ENCODE assay signal across 28 cellular contexts in the genomic region with DNA sequence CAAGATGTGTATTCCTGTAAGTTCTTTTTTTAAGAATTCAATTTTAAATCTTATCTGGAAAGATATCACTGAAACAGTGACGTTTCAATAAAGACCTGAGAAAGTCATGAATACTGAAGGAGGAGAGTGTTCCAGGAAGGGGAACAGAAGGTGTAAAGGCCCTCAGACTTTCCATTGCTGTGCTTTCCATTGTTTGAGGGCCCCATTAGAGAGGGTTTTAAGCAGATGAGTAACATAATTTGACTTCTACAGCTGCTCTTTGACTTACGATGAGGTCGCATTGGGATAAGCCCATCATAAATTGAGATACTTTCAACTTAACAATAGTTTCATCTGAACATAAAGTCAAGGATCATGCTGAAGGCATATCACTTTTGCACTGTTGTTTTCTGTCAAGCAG. TPM values are rescaled to one million over a fixed set of nuclear protein-coding genes. Genes with fewer than 3 reads are reported as not detected.
DNase-seq lines count a peak whose midpoint lies in the region; ATAC-seq, FAIRE-seq and TF ChIP-seq lines count a peak whose summit lies in the region.
"Had no signal": no experiment of that assay in that cellular context is flagged by ENCODE, and none has a peak within 500 bp of the region (broad histone marks: within the 10 kb centered on the region; RNA-seq: fewer than 3 reads in every experiment).

No MANE protein-coding gene starts in this region.

- dilution Hi-C loops in endothelial cell of umbilical vein (cut with MboI; ENCODE audit: extremely low pct_ligation_motif_present, low sequenced_read_pairs): no loop called here

- H3K4me1 ChIP-seq in Caco-2 (no peaks in the 10 kb centered on the region), endothelial cell of umbilical vein (ENCODE audit: control insufficient read depth, extremely low read depth, insufficient read depth, low read length) (no peaks in the 10 kb centered on the region)
- H3K4me1 ChIP-seq: BLaER1 treated with 17β-estradiol and CSF1 and Interleukin-3, amounts not matched to agents 10 nM and 100 nM had no signal

- H3K27me3 ChIP-seq in Caco-2 (replicated peaks; ENCODE audit: control insufficient read depth, insufficient read depth, low read length) (no peaks in the 10 kb centered on the region), endothelial cell of umbilical vein (ENCODE audit: control insufficient read depth in 2 of 2, insufficient read depth in 2 of 2, low read length in 2 of 2) (no peaks in the 10 kb centered on the region)
- H3K27me3 ChIP-seq: BLaER1 treated with 17β-estradiol and CSF1 and Interleukin-3, amounts not matched to agents 10 nM and 100 nM had no signal

- no peak overlapping the region for H3K27ac ChIP-seq in endothelial cell of umbilical vein (ENCODE audit: insufficient read depth, low read depth, low read length)
- H3K27ac ChIP-seq: A549; BLaER1 treated with 17β-estradiol and CSF1 and Interleukin-3, amounts not matched to agents 10 nM and 100 nM; SK-N-MC had no signal

- H3K9me3 ChIP-seq in Caco-2 (no peaks in the 10 kb centered on the region), endothelial cell of umbilical vein (replicated peaks; ENCODE audit: control insufficient read depth, insufficient read depth, low read length) (no peaks in the 10 kb centered on the region)
- H3K9me3 ChIP-seq: A549; BLaER1 treated with 17β-estradiol and CSF1 and Interleukin-3, amounts not matched to agents 10 nM and 100 nM had no signal

- H3K79me2 ChIP-seq in endothelial cell of umbilical vein (ENCODE audit: control insufficient read depth, insufficient read depth, low read length): no peaks in the 10 kb centered on the region

- no peak overlapping the region for H3K4me2 ChIP-seq in endothelial cell of umbilical vein (ENCODE audit: insufficient read depth, low read length)
- H3K4me2 ChIP-seq: A549; BLaER1 treated with 17β-estradiol and CSF1 and Interleukin-3, amounts not matched to agents 10 nM and 100 nM had no signal

- ATAC-seq in activated T-cell treated with anti-CD3 and anti-CD28 coated beads, Interleukin-2, amount 50 U/mL, for 72 hours (replicated peaks in 1 of 2): no peak
- ATAC-seq in HG02678 (IDR thresholded peaks at IDR 0.05; ENCODE audit: unreplicated experiment): no peak
- no peak for ATAC-seq in HG02623 (IDR thresholded peaks at IDR 0.05; ENCODE audit: unreplicated experiment)
- ATAC-seq: A549, HCT116, HepG2 had no signal

- intact Hi-C loops in Caco-2 (cut with micrococcal nuclease; ENCODE audit: unreplicated experiment): no loop called here
- intact Hi-C loops in endothelial cell of umbilical vein (cut with micrococcal nuclease): loop anchor here (10.0 kb wide), 1 partner anchor 407 kb away; no protein-coding TSS in a partner anchor

- no peaks in the 10 kb centered on the region for H4K20me1 ChIP-seq in endothelial cell of umbilical vein (replicated peaks; ENCODE audit: control insufficient read depth, extremely low read depth, insufficient read depth, low read length)
- H4K20me1 ChIP-seq: BLaER1 treated with 17β-estradiol and CSF1 and Interleukin-3, amounts not matched to agents 10 nM and 100 nM had no signal

- no TSS peak for BruUV-seq in Caco-2 (replicated peaks; lab: Mats Ljungman, UMichigan)
- no TSS peak for BruUV-seq in endothelial cell of umbilical vein (replicated peaks; lab: Mats Ljungman, UMichigan)

- CTCF ChIA-PET in Caco-2 (lab: Charles Lee): interaction anchor here (1.1 kb wide), 1 partner anchor 110 kb away, joined by 3 read pairs; no protein-coding TSS in a partner anchor
- CTCF ChIA-PET in endothelial cell of umbilical vein (lab: Charles Lee): interaction anchor here (8.8 kb wide), 1 partner anchor 109 kb away, joined by 124 read pairs; no protein-coding TSS in a partner anchor

- TF ChIP-seq POLR2A in endothelial cell of umbilical vein (IDR thresholded peaks at IDR 0.05; ENCODE audit: low read depth, low read length): no peak

- H3K27me3 Mint-ChIP-seq in activated T-cell treated with anti-CD3 and anti-CD28 coated beads, Interleukin-2, amount 50 U/mL, for 72 hours (ENCODE audit: low read depth): no peaks in the 10 kb centered on the region
- no peaks in the 10 kb centered on the region for H3K27me3 Mint-ChIP-seq in Caco-2 (ENCODE audit: insufficient read depth, unreplicated experiment)
- no peaks in the 10 kb centered on the region for H3K27me3 Mint-ChIP-seq in activated naive CD8-positive, alpha-beta T cell
- H3K27me3 Mint-ChIP-seq: CD4-positive, alpha-beta memory T cell had no signal

- peaks cover 36% of the 10 kb centered on the region for H3K4me1 Mint-ChIP-seq in activated T-cell treated with anti-CD3 and anti-CD28 coated beads, Interleukin-2, amount 50 U/mL, for 72 hours (ENCODE audit: low read depth)
- peaks cover 16% of the 10 kb centered on the region for H3K4me1 Mint-ChIP-seq in Caco-2 (ENCODE audit: low read depth, unreplicated experiment)
- H3K4me1 Mint-ChIP-seq in activated naive CD8-positive, alpha-beta T cell (ENCODE audit: low read depth): peaks cover 31% of the 10 kb centered on the region

- H3K36me3 Mint-ChIP-seq in activated T-cell treated with anti-CD3 and anti-CD28 coated beads, Interleukin-2, amount 50 U/mL, for 72 hours (ENCODE audit: insufficient read depth in 2 of 2): peaks cover 3% of the 10 kb centered on the region in 2 donors
- H3K36me3 Mint-ChIP-seq in Caco-2 (ENCODE audit: insufficient read depth, unreplicated experiment): peaks cover 20% of the 10 kb centered on the region
- peaks cover 4% of the 10 kb centered on the region for H3K36me3 Mint-ChIP-seq in activated naive CD8-positive, alpha-beta T cell

- H3K9me1 ChIP-seq in endothelial cell of umbilical vein (replicated peaks; ENCODE audit: control insufficient read depth, extremely low read depth, insufficient read depth, low read length): no peaks in the 10 kb centered on the region

- no peak for DNase-seq in activated T-cell treated with anti-CD3 and anti-CD28 coated beads, Interleukin-2, amount 50 U/mL, for 72 hours
- DNase-seq in activated T-cell treated with anti-CD3 and anti-CD28 coated beads for 4 hours (no peak), Caco-2 (no peak), endothelial cell of umbilical vein (ENCODE audit: low read depth, low spot score) (no peak), NCI-H345 (lab: John Stamatoyannopoulos, UW) (no peak)
- DNase-seq: AML-193; CD4-positive, alpha-beta memory T cell; DND-41; Karpas-422; NCI-H1092; NCI-H1417 treated with DMSO at 0.1 percent for 48 hours; NCI-H1694 treated with DMSO at 0.1 percent for 48 hours; NCI-H2081 treated with DMSO at 0.1 percent for 48 hours; NCI-H2171; NCI-H226; NCI-H510A treated with DMSO at 0.1 percent for 48 hours; SIG-M5 had no signal

- H3K4me3 ChIP-seq in Caco-2 (ENCODE audit: low read depth, low read length): no peak overlapping the region
- H3K4me3 ChIP-seq in endothelial cell of umbilical vein (replicated peaks in 1 of 3; ENCODE audit: insufficient read depth in 1 of 3, low read depth in 1 of 3, low read length in 3 of 3): no peak overlapping the region
- H3K4me3 ChIP-seq: A549; BLaER1 treated with 17β-estradiol and CSF1 and Interleukin-3, amounts not matched to agents 10 nM and 100 nM; SK-N-MC had no signal

- H3K36me3 ChIP-seq in Caco-2 (ENCODE audit: control insufficient read depth, insufficient read depth, low read length) (no peaks in the 10 kb centered on the region), endothelial cell of umbilical vein (ENCODE audit: control insufficient read depth in 2 of 2, extremely low read depth in 1 of 2, insufficient read depth in 2 of 2, low read length in 2 of 2) (no peaks in the 10 kb centered on the region)

- no peak for TF ChIP-seq CTCF in Caco-2 (IDR thresholded peaks at IDR 0.05; ENCODE audit: insufficient read depth in 1 of 2, low read depth in 1 of 2, low read length in 1 of 2, severe bottlenecking in 1 of 2, unreplicated experiment in 1 of 2)
- no peak for TF ChIP-seq CTCF in endothelial cell of umbilical vein (IDR thresholded peaks at IDR 0.05; ENCODE audit: extremely low read depth in 1 of 2, insufficient read depth in 1 of 2, low read depth in 1 of 2, low read length in 2 of 2)

- H3K4me3 Mint-ChIP-seq in activated T-cell treated with anti-CD3 and anti-CD28 coated beads, Interleukin-2, amount 50 U/mL, for 72 hours: no peak overlapping the region
- H3K4me3 Mint-ChIP-seq in Caco-2 (ENCODE audit: unreplicated experiment): no peak overlapping the region
- no peak overlapping the region for H3K4me3 Mint-ChIP-seq in activated naive CD8-positive, alpha-beta T cell
- H3K4me3 Mint-ChIP-seq: CD4-positive, alpha-beta memory T cell had no signal

- no peak overlapping the region for H3K9ac ChIP-seq in endothelial cell of umbilical vein (replicated peaks; ENCODE audit: extremely low read depth, insufficient read depth, low read length)
- H3K9ac ChIP-seq: BLaER1 treated with 17β-estradiol and CSF1 and Interleukin-3, amounts not matched to agents 10 nM and 100 nM had no signal

- peak; percentile 40 for FAIRE-seq in endothelial cell of umbilical vein (lab: Jason Lieb, UNC)
- FAIRE-seq: A549, GM12892, HepG2, RCC 7860 had no signal

- POLR2A ChIA-PET in Caco-2 (lab: Charles Lee): no interaction called here
- POLR2A ChIA-PET in endothelial cell of umbilical vein (lab: Charles Lee): no interaction called here

- no peak overlapping the region for H2AFZ ChIP-seq in endothelial cell of umbilical vein (ENCODE audit: low read depth, low read length)

- H3K27ac Mint-ChIP-seq in activated T-cell treated with anti-CD3 and anti-CD28 coated beads, Interleukin-2, amount 50 U/mL, for 72 hours: peak overlapping the region; percentile 11
- H3K27ac Mint-ChIP-seq in Caco-2 (ENCODE audit: unreplicated experiment): peak overlapping the region; percentile 20
- peak overlapping the region; percentile 5 for H3K27ac Mint-ChIP-seq in activated naive CD8-positive, alpha-beta T cell

- H3K9me3 Mint-ChIP-seq in activated T-cell treated with anti-CD3 and anti-CD28 coated beads, Interleukin-2, amount 50 U/mL, for 72 hours: no peaks in the 10 kb centered on the region
- no peaks in the 10 kb centered on the region for H3K9me3 Mint-ChIP-seq in Caco-2 (ENCODE audit: unreplicated experiment)
- H3K9me3 Mint-ChIP-seq in activated naive CD8-positive, alpha-beta T cell (ENCODE audit: low read depth): no peaks in the 10 kb centered on the region
- H3K9me3 Mint-ChIP-seq: CD4-positive, alpha-beta memory T cell had no signal

RNA-seq across cellular contexts. Expression of gene ACOT13, which starts 24.7 kb away (rescaled TPM):
- total RNA-seq in activated T-cell treated with anti-CD3 and anti-CD28 coated beads, Interleukin-2, amount 50 U/mL, for 72 hours: 10 to 100 TPM; 26.5 to 26.9 TPM
- total RNA-seq in Caco-2 (2022): 55.6 and 63.1 TPM in 2 replicates
- total RNA-seq in endothelial cell of umbilical vein: 15.3 and 24.1 TPM in 2 replicates
- 7.5 and 7.7 TPM in 2 replicates for polyA plus RNA-seq in endothelial cell of umbilical vein
- 13.1 and 15.4 TPM in 2 replicates for polyA plus RNA-seq in endothelial cell of umbilical vein (2011; cell fraction: cytosol; rRNA removed)
- polyA plus RNA-seq in endothelial cell of umbilical vein (2011; cell fraction: nucleus; rRNA removed): 4.7 and 8.0 TPM in 2 replicates
- polyA plus RNA-seq in endothelial cell of umbilical vein (2012): 16.0 and 25.9 TPM in 2 replicates
- 1.7 and 3.3 TPM in 2 replicates for polyA minus RNA-seq in endothelial cell of umbilical vein
- 6.1 TPM for polyA minus RNA-seq in endothelial cell of umbilical vein (2011; cell fraction: cytosol; rRNA and poly(A)+ RNA removed)
- polyA minus RNA-seq in endothelial cell of umbilical vein (2011; cell fraction: nucleus; rRNA and poly(A)+ RNA removed): 0.82 and 0.87 TPM in 2 replicates

RNA-seq across cellular contexts. Expression of gene TDP2, which starts 24.9 kb away (rescaled TPM):
- 10 to 100 TPM; 58.3 to 62.9 TPM for total RNA-seq in activated T-cell treated with anti-CD3 and anti-CD28 coated beads, Interleukin-2, amount 50 U/mL, for 72 hours
- total RNA-seq in Caco-2 (2022): 46.7 and 47.2 TPM in 2 replicates
- 35.3 and 39.2 TPM in 2 replicates for total RNA-seq in endothelial cell of umbilical vein
- polyA plus RNA-seq in endothelial cell of umbilical vein: 9.9 and 13.7 TPM in 2 replicates
- polyA plus RNA-seq in endothelial cell of umbilical vein (2011; cell fraction: cytosol; rRNA removed): 22.1 and 22.3 TPM in 2 replicates
- polyA plus RNA-seq in endothelial cell of umbilical vein (2011; cell fraction: nucleus; rRNA removed): 23.5 and 24.5 TPM in 2 replicates
- polyA plus RNA-seq in endothelial cell of umbilical vein (2012): 23.4 and 41.0 TPM in 2 replicates
- 13.9 and 15.0 TPM in 2 replicates for polyA minus RNA-seq in endothelial cell of umbilical vein
- 20.0 TPM for polyA minus RNA-seq in endothelial cell of umbilical vein (2011; cell fraction: cytosol; rRNA and poly(A)+ RNA removed)
- polyA minus RNA-seq in endothelial cell of umbilical vein (2011; cell fraction: nucleus; rRNA and poly(A)+ RNA removed): 20.8 and 21.1 TPM in 2 replicates

RNA-seq across cellular contexts. Expression of gene C6orf62, which starts 27.4 kb away (rescaled TPM):
- total RNA-seq in activated T-cell treated with anti-CD3 and anti-CD28 coated beads, Interleukin-2, amount 50 U/mL, for 72 hours: 100 to 1,000 TPM; 181 to 194 TPM
- 74.2 and 75.3 TPM in 2 replicates for total RNA-seq in Caco-2 (2022)
- total RNA-seq in endothelial cell of umbilical vein: 121 and 129 TPM in 2 replicates
- polyA plus RNA-seq in endothelial cell of umbilical vein: 34.7 and 36.5 TPM in 2 replicates
- 55.6 and 58.9 TPM in 2 replicates for polyA plus RNA-seq in endothelial cell of umbilical vein (2011; cell fraction: cytosol; rRNA removed)
- polyA plus RNA-seq in endothelial cell of umbilical vein (2011; cell fraction: nucleus; rRNA removed): 55.1 and 76.7 TPM in 2 replicates
- 57.2 and 77.1 TPM in 2 replicates for polyA plus RNA-seq in endothelial cell of umbilical vein (2012)
- polyA minus RNA-seq in endothelial cell of umbilical vein: 64.3 and 67.3 TPM in 2 replicates
- polyA minus RNA-seq in endothelial cell of umbilical vein (2011; cell fraction: cytosol; rRNA and poly(A)+ RNA removed): 52.2 TPM
- polyA minus RNA-seq in endothelial cell of umbilical vein (2011; cell fraction: nucleus; rRNA and poly(A)+ RNA removed): 53.7 and 54.5 TPM in 2 replicates

RNA-seq across cellular contexts. Expression of gene KIAA0319, which starts 45.6 kb away (rescaled TPM):
- total RNA-seq in activated T-cell treated with anti-CD3 and anti-CD28 coated beads, Interleukin-2, amount 50 U/mL, for 72 hours: under 1 TPM; 0.14 TPM
- total RNA-seq in Caco-2 (2022) (0.11 and 0.16 TPM in 2 replicates), endothelial cell of umbilical vein (0.07 TPM in 2 replicates)
- polyA plus RNA-seq in endothelial cell of umbilical vein: 0.02 and 0.04 TPM in 2 replicates
- polyA plus RNA-seq in endothelial cell of umbilical vein (2011; cell fraction: cytosol; rRNA removed): 0.01 and 0.03 TPM in 2 replicates
- 0.06 and 0.07 TPM in 2 replicates for polyA plus RNA-seq in endothelial cell of umbilical vein (2011; cell fraction: nucleus; rRNA removed)
- not detected in 2 replicates for polyA plus RNA-seq in endothelial cell of umbilical vein (2012)
- polyA minus RNA-seq in endothelial cell of umbilical vein: not detected in 2 replicates
- 3.2 TPM for polyA minus RNA-seq in endothelial cell of umbilical vein (2011; cell fraction: cytosol; rRNA and poly(A)+ RNA removed)
- 0.10 TPM in 1 of 2 replicates, not detected in the other for polyA minus RNA-seq in endothelial cell of umbilical vein (2011; cell fraction: nucleus; rRNA and poly(A)+ RNA removed)
- total RNA-seq: HepG2, HT1080 had no signal
- polyA plus RNA-seq: HepG2 had no signal
